In the genomic region with DNA sequence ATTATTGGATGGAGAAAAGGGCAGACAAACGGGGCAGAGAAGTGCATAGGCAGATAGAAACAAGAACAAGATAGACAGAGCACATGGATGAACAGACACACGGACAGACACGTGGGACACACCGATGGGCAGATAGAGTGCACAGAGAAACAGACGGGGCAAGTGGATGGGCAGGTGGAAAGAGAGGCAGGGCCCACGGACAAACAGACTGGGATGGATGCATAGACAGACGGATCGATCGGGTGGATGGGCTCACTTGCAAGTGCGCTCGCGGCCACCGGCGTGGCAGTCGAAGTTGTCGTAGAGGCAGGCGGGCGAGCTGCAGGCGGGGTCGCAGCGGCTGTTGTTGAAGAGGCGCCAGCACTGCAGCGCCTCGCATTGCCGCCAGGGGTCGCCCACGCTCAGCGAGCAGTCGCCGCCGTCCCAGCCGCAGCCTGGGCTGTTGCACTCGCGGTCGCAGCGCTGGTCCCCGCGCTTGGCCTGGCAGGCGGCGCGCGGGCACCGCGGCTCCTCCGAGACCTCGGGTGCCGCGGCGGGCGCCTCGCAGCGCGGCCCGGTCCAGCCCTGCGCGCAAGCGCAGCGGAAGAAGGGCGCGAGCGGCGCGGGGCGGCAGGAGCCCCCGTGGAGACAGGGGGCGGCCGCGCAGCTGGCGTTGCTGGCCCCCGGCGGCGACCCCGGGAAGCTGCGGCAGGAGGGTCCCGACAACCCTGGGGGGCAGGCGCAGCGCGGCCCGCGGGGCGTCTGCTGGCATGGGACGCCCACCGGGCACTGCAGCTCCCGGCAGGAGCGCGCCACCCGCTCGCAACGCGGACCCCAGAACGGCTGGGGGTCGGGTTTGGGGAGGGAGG, we compare ENCODE assay signal across 1 cellular context.
TF ChIP-seq lines count a peak whose summit lies in the region.

No MANE protein-coding gene starts in this region.

TF ChIP-seq in K562, 482 proteins besides CTCF, POLR2A, EP300 and RAD21 (continued from another document and continues in another):
- TF ChIP-seq, protein P1, sequence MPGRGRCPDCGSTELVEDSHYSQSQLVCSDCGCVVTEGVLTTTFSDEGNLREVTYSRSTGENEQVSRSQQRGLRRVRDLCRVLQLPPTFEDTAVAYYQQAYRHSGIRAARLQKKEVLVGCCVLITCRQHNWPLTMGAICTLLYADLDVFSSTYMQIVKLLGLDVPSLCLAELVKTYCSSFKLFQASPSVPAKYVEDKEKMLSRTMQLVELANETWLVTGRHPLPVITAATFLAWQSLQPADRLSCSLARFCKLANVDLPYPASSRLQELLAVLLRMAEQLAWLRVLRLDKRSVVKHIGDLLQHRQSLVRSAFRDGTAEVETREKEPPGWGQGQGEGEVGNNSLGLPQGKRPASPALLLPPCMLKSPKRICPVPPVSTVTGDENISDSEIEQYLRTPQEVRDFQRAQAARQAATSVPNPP (IDR thresholded peaks at IDR 0.05; ENCODE audit: borderline replicate concordance, insufficient read depth, insufficient read length): no peak
- TF ChIP-seq HDGF (IDR thresholded peaks at IDR 0.05) (no peak), TGIF2 (CRISPR knock-in tag; IDR thresholded peaks at IDR 0.05) (no peak), JUND (IDR thresholded peaks at IDR 0.05; ENCODE audit: borderline replicate concordance, low read depth, low read length) (no peak; the same call in 1 of the 2 replicates), JUND (tag; IDR thresholded peaks at IDR 0.05; ENCODE audit: borderline replicate concordance, low read depth, low read length) (no peak), NR1H2 (CRISPR knock-in tag; IDR thresholded peaks at IDR 0.05) (no peak), SAFB2 (IDR thresholded peaks at IDR 0.05; ENCODE audit: borderline replicate concordance, low read depth, low read length, severe bottlenecking) (no peak), STAT5A (IDR thresholded peaks at IDR 0.05; ENCODE audit: borderline replicate concordance, low read length) (no peak), ZKSCAN8 (CRISPR knock-in tag; IDR thresholded peaks at IDR 0.05) (no peak), TRIM28 (IDR thresholded peaks at IDR 0.05) (no peak), ATF3 (IDR thresholded peaks at IDR 0.05) (no peak), ATF3 (CRISPR knock-in tag; conservative IDR thresholded peaks at IDR 0.05) (no peak), ESRRA (IDR thresholded peaks at IDR 0.05; ENCODE audit: borderline replicate concordance, low read depth) (peak; percentile 14; the same call in 1 of the 2 replicates), MTA3 (IDR thresholded peaks at IDR 0.05; ENCODE audit: borderline replicate concordance) (no peak), SNIP1 (IDR thresholded peaks at IDR 0.05; ENCODE audit: low read depth) (no peak), CTBP1 (IDR thresholded peaks at IDR 0.05; ENCODE audit: borderline replicate concordance) (peak; percentile 63; the same call in 1 of the 2 replicates), TAF1 (IDR thresholded peaks at IDR 0.05; ENCODE audit: control insufficient read depth, extremely low read depth, insufficient read depth, low read length, severe bottlenecking) (no peak), PRMT5 (CRISPR knock-in tag; IDR thresholded peaks at IDR 0.05) (no peak), ZBTB12 (CRISPR knock-in tag; IDR thresholded peaks at IDR 0.05) (no peak), PPARD (CRISPR knock-in tag; IDR thresholded peaks at IDR 0.05) (no peak), HMGN3 (IDR thresholded peaks at IDR 0.05; ENCODE audit: borderline replicate concordance, extremely low read depth, insufficient read length, low read depth, low read length) (no peak), ZNF639 (CRISPR knock-in tag; conservative IDR thresholded peaks at IDR 0.05 in 1 of 2, IDR thresholded peaks at IDR 0.05 in 1 of 2) (no peak), TAL1 (IDR thresholded peaks at IDR 0.05) (no peak), MED1 (CRISPR knock-in tag; IDR thresholded peaks at IDR 0.05; ENCODE audit: borderline replicate concordance) (no peak), ZNF507 (tag; conservative IDR thresholded peaks at IDR 0.05) (no peak), SMC3 (conservative IDR thresholded peaks at IDR 0.05; ENCODE audit: insufficient read depth, low read depth, low read length) (peak; percentile 90), EHMT2 (IDR thresholded peaks at IDR 0.05) (no peak), KLF16 (IDR thresholded peaks at IDR 0.05) (no peak), FOXK1 (CRISPR knock-in tag; IDR thresholded peaks at IDR 0.05; ENCODE audit: borderline replicate concordance) (no peak), YBX1 (IDR thresholded peaks at IDR 0.05) (no peak), CBX1 (IDR thresholded peaks at IDR 0.05; ENCODE audit: low read depth) (no peak)
- TF ChIP-seq, protein P2, sequence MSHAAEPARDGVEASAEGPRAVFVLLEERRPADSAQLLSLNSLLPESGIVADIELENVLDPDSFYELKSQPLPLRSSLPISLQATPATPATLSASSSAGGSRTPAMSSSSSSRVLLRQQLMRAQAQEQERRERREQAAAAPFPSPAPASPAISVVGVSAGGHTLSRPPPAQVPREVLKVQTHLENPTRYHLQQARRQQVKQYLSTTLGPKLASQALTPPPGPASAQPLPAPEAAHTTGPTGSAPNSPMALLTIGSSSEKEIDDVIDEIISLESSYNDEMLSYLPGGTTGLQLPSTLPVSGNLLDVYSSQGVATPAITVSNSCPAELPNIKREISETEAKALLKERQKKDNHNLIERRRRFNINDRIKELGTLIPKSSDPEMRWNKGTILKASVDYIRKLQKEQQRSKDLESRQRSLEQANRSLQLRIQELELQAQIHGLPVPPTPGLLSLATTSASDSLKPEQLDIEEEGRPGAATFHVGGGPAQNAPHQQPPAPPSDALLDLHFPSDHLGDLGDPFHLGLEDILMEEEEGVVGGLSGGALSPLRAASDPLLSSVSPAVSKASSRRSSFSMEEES (CRISPR knock-in tag; IDR thresholded peaks at IDR 0.05): no peak
- TF ChIP-seq, protein P3, sequence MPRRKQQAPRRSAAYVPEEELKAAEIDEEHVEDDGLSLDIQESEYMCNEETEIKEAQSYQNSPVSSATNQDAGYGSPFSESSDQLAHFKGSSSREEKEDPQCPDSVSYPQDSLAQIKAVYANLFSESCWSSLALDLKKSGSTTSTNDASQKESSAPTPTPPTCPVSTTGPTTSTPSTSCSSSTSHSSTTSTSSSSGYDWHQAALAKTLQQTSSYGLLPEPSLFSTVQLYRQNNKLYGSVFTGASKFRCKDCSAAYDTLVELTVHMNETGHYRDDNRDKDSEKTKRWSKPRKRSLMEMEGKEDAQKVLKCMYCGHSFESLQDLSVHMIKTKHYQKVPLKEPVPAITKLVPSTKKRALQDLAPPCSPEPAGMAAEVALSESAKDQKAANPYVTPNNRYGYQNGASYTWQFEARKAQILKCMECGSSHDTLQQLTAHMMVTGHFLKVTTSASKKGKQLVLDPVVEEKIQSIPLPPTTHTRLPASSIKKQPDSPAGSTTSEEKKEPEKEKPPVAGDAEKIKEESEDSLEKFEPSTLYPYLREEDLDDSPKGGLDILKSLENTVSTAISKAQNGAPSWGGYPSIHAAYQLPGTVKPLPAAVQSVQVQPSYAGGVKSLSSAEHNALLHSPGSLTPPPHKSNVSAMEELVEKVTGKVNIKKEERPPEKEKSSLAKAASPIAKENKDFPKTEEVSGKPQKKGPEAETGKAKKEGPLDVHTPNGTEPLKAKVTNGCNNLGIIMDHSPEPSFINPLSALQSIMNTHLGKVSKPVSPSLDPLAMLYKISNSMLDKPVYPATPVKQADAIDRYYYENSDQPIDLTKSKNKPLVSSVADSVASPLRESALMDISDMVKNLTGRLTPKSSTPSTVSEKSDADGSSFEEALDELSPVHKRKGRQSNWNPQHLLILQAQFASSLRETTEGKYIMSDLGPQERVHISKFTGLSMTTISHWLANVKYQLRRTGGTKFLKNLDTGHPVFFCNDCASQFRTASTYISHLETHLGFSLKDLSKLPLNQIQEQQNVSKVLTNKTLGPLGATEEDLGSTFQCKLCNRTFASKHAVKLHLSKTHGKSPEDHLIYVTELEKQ (CRISPR knock-in tag; IDR thresholded peaks at IDR 0.05): no peak
- TF ChIP-seq, protein P4, sequence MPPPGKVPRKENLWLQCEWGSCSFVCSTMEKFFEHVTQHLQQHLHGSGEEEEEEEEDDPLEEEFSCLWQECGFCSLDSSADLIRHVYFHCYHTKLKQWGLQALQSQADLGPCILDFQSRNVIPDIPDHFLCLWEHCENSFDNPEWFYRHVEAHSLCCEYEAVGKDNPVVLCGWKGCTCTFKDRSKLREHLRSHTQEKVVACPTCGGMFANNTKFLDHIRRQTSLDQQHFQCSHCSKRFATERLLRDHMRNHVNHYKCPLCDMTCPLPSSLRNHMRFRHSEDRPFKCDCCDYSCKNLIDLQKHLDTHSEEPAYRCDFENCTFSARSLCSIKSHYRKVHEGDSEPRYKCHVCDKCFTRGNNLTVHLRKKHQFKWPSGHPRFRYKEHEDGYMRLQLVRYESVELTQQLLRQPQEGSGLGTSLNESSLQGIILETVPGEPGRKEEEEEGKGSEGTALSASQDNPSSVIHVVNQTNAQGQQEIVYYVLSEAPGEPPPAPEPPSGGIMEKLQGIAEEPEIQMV (tag; conservative IDR thresholded peaks at IDR 0.05; ENCODE audit: low read depth): no peak
- TF ChIP-seq, protein P5, sequence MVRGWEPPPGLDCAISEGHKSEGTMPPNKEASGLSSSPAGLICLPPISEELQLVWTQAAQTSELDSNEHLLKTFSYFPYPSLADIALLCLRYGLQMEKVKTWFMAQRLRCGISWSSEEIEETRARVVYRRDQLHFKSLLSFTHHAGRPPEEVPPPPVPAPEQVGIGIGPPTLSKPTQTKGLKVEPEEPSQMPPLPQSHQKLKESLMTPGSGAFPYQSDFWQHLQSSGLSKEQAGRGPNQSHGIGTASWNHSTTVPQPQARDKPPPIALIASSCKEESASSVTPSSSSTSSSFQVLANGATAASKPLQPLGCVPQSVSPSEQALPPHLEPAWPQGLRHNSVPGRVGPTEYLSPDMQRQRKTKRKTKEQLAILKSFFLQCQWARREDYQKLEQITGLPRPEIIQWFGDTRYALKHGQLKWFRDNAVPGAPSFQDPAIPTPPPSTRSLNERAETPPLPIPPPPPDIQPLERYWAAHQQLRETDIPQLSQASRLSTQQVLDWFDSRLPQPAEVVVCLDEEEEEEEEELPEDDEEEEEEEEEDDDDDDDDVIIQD (CRISPR knock-in tag; IDR thresholded peaks at IDR 0.05): no peak
- TF ChIP-seq, protein P6, sequence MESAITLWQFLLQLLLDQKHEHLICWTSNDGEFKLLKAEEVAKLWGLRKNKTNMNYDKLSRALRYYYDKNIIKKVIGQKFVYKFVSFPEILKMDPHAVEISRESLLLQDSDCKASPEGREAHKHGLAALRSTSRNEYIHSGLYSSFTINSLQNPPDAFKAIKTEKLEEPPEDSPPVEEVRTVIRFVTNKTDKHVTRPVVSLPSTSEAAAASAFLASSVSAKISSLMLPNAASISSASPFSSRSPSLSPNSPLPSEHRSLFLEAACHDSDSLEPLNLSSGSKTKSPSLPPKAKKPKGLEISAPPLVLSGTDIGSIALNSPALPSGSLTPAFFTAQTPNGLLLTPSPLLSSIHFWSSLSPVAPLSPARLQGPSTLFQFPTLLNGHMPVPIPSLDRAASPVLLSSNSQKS (CRISPR knock-in tag; IDR thresholded peaks at IDR 0.05): no peak
- TF ChIP-seq, protein P7, sequence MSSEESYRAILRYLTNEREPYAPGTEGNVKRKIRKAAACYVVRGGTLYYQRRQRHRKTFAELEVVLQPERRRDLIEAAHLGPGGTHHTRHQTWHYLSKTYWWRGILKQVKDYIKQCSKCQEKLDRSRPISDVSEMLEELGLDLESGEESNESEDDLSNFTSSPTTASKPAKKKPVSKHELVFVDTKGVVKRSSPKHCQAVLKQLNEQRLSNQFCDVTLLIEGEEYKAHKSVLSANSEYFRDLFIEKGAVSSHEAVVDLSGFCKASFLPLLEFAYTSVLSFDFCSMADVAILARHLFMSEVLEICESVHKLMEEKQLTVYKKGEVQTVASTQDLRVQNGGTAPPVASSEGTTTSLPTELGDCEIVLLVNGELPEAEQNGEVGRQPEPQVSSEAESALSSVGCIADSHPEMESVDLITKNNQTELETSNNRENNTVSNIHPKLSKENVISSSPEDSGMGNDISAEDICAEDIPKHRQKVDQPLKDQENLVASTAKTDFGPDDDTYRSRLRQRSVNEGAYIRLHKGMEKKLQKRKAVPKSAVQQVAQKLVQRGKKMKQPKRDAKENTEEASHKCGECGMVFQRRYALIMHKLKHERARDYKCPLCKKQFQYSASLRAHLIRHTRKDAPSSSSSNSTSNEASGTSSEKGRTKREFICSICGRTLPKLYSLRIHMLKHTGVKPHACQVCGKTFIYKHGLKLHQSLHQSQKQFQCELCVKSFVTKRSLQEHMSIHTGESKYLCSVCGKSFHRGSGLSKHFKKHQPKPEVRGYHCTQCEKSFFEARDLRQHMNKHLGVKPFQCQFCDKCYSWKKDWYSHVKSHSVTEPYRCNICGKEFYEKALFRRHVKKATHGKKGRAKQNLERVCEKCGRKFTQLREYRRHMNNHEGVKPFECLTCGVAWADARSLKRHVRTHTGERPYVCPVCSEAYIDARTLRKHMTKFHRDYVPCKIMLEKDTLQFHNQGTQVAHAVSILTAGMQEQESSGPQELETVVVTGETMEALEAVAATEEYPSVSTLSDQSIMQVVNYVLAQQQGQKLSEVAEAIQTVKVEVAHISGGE (CRISPR knock-in tag; IDR thresholded peaks at IDR 0.05): no peak
